ENCODE assay signal across 34 cellular contexts in the genomic region with DNA sequence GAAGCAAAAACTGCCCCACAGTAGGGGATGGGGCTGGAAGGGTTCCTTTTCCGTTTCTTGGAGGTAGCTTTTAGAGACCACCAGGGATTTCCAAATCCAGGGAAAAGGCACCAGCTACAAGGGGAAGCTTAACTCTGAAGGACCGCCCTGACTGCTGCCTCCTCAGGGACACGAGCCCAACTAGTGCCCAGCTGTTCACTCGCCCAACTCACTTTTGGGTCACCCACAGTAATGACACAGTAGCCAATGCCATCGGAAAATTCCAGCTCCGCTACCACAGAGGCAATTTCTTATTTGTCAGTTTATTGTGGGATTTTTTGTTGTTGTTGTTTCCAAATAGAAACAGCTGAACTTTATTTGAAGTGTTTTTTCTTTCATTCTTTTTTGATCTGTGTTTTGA.
"Had no signal": no experiment of that assay in that cellular context is flagged by ENCODE, and none has a peak within 500 bp of the region (broad histone marks: within the 10 kb centered on the region; RNA-seq: fewer than 3 reads in every experiment).

No MANE protein-coding gene starts in this region.

- H3K4me1 Mint-ChIP-seq: activated B cell treated with CpG ODN at 0.5 μM for 24 hours; activated CD4-positive, alpha-beta memory T cell treated with anti-CD3 and anti-CD28 coated beads, Interleukin-2, amount 10 ng/mL, durations not matched to agents 7 days and 5 days; activated naive CD4-positive, alpha-beta T cell treated with anti-CD3 and anti-CD28 coated beads, Interleukin-2, amount 50 U/mL, for 24 hours; activated naive CD8-positive, alpha-beta T cell treated with anti-CD3 and anti-CD28 coated beads for 36 hours; activated naive CD8-positive, alpha-beta T cell treated with anti-CD3 and anti-CD28 coated beads, Interleukin-2, amount 50 U/mL, for 24 hours had no signal

- H3K27me3 Mint-ChIP-seq: activated B cell treated with CpG ODN at 0.5 μM for 24 hours; activated CD4-positive, alpha-beta memory T cell treated with anti-CD3 and anti-CD28 coated beads, Interleukin-2, amount 10 ng/mL, durations not matched to agents 7 days and 5 days; activated naive CD4-positive, alpha-beta T cell treated with anti-CD3 and anti-CD28 coated beads, Interleukin-2, amount 50 U/mL, for 24 hours; activated naive CD8-positive, alpha-beta T cell treated with anti-CD3 and anti-CD28 coated beads for 36 hours; activated naive CD8-positive, alpha-beta T cell treated with anti-CD3 and anti-CD28 coated beads, Interleukin-2, amount 50 U/mL, for 24 hours; activated T-cell treated with anti-CD3 and anti-CD28 coated beads, Interleukin-2, amount 50 U/mL, for 24 hours; brain; T-helper 17 cell had no signal

- H3K36me3 ChIP-seq: breast epithelium had no signal

- H3K9me3 ChIP-seq: ascending aorta, breast epithelium, colonic mucosa, esophagus muscularis mucosa, gastrocnemius medialis, heart left ventricle had no signal

- H3K4me3 Mint-ChIP-seq: activated B cell treated with CpG ODN at 0.5 μM for 24 hours; activated CD4-positive, alpha-beta memory T cell treated with anti-CD3 and anti-CD28 coated beads, Interleukin-2, amount 10 ng/mL, durations not matched to agents 7 days and 5 days; activated naive CD4-positive, alpha-beta T cell treated with anti-CD3 and anti-CD28 coated beads for 36 hours; activated naive CD4-positive, alpha-beta T cell treated with anti-CD3 and anti-CD28 coated beads, Interleukin-2, amount 50 U/mL, for 24 hours; activated naive CD8-positive, alpha-beta T cell treated with anti-CD3 and anti-CD28 coated beads for 36 hours; activated naive CD8-positive, alpha-beta T cell treated with anti-CD3 and anti-CD28 coated beads, Interleukin-2, amount 50 U/mL, for 24 hours; activated T-cell treated with anti-CD3 and anti-CD28 coated beads, Interleukin-2, amount 50 U/mL, for 24 hours; activated T-cell treated with anti-CD3 and anti-CD28 coated beads, Interleukin-2, amount 50 U/mL, for 72 hours; brain; endodermal cell; T-helper 17 cell; T-helper 2 cell treated with Interferon-gamma antibody and Interleukin-4, amounts not matched to agents 5 μg/mL and 100 μg/mL, for 36 hours had no signal

- H3K27ac ChIP-seq: ascending aorta, breast epithelium, cardiac muscle cell, colonic mucosa, esophagus muscularis mucosa, foreskin keratinocyte, gastrocnemius medialis, heart left ventricle, WERI-Rb-1 had no signal

- H3K4me3 ChIP-seq: ascending aorta, breast epithelium, cardiac muscle cell, colonic mucosa, esophagus muscularis mucosa, gastrocnemius medialis, heart left ventricle had no signal

- H3K27me3 ChIP-seq: ascending aorta, breast epithelium, cardiac muscle cell, colonic mucosa, esophagus muscularis mucosa, foreskin keratinocyte, gastrocnemius medialis, heart left ventricle had no signal

- H3K4me1 ChIP-seq: ascending aorta, breast epithelium, colonic mucosa had no signal

- ATAC-seq: activated CD4-positive, CD25-positive, alpha-beta regulatory T cell treated with anti-CD3 and anti-CD28 coated beads, Interleukin-2, amount 50 U/mL, for 24 hours; activated naive CD8-positive, alpha-beta T cell treated with anti-CD3 and anti-CD28 coated beads, Interleukin-2, amount 50 U/mL, for 24 hours; activated T-cell treated with anti-CD3 and anti-CD28 coated beads, Interleukin-2, amount 50 U/mL, for 72 hours; foreskin keratinocyte; gastrocnemius medialis; heart left ventricle; T-helper 17 cell had no signal

- DNase-seq: activated B cell treated with CpG ODN at 0.5 μM for 24 hours; activated CD4-positive, alpha-beta memory T cell treated with anti-CD3 and anti-CD28 coated beads, Interleukin-2, amount 10 ng/mL, durations not matched to agents 7 days and 5 days; activated CD4-positive, alpha-beta T cell treated with anti-CD3 and anti-CD28 coated beads for 48 hours; activated CD8-positive, alpha-beta memory T cell treated with anti-CD3 and anti-CD28 coated beads, Interleukin-2, amount 50 U/mL, for 48 hours; activated effector memory CD4-positive, alpha-beta T cell treated with anti-CD3 and anti-CD28 coated beads, Interleukin-2, amount 50 U/mL, for 16 hours; activated naive CD4-positive, alpha-beta T cell treated with anti-CD3 and anti-CD28 coated beads for 36 hours; activated naive CD8-positive, alpha-beta T cell treated with anti-CD3 and anti-CD28 coated beads for 36 hours; activated naive CD8-positive, alpha-beta T cell treated with anti-CD3 and anti-CD28 coated beads, Interleukin-2, amount 50 U/mL, for 24 hours; activated T-cell treated with anti-CD3 and anti-CD28 coated beads for 4 hours; activated T-cell treated with anti-CD3 and anti-CD28 coated beads, Interleukin-2, amount 50 U/mL, for 24 hours; activated T-cell treated with anti-CD3 and anti-CD28 coated beads, Interleukin-2, amount 50 U/mL, for 72 hours; central memory CD4-positive, alpha-beta T cell; cerebellar nuclear complex; colonic mucosa; effector memory CD4-positive, alpha-beta T cell; endodermal cell; erythroblast; foreskin keratinocyte; gastrocnemius medialis; glutamatergic neuron; heart left ventricle; T-helper 1 cell; T-helper 17 cell; T1000; WERI-Rb-1 had no signal

- H3K9me3 Mint-ChIP-seq: activated B cell treated with CpG ODN at 0.5 μM for 24 hours; activated CD4-positive, alpha-beta memory T cell treated with anti-CD3 and anti-CD28 coated beads, Interleukin-2, amount 10 ng/mL, durations not matched to agents 7 days and 5 days; activated naive CD4-positive, alpha-beta T cell treated with anti-CD3 and anti-CD28 coated beads for 36 hours; activated naive CD4-positive, alpha-beta T cell treated with anti-CD3 and anti-CD28 coated beads, Interleukin-2, amount 50 U/mL, for 24 hours; activated naive CD8-positive, alpha-beta T cell treated with anti-CD3 and anti-CD28 coated beads for 36 hours; activated naive CD8-positive, alpha-beta T cell treated with anti-CD3 and anti-CD28 coated beads, Interleukin-2, amount 50 U/mL, for 24 hours; activated T-cell treated with anti-CD3 and anti-CD28 coated beads, Interleukin-2, amount 50 U/mL, for 24 hours; activated T-cell treated with anti-CD3 and anti-CD28 coated beads, Interleukin-2, amount 50 U/mL, for 72 hours; activated T-helper 2 cell treated with anti-CD3 and anti-CD28 coated beads, Interferon-gamma antibody, Interleukin-2, Interleukin-4, amounts not matched to agents 10 μg/mL and 5 μg/mL and 100 μg/mL, durations not matched to agents 14 hours and 24 hours and 36 hours; brain; endodermal cell; T-helper 2 cell treated with Interferon-gamma antibody and Interleukin-4, amounts not matched to agents 5 μg/mL and 100 μg/mL, for 36 hours had no signal

- H3K27ac Mint-ChIP-seq: activated B cell treated with CpG ODN at 0.5 μM for 24 hours; activated CD4-positive, alpha-beta memory T cell treated with anti-CD3 and anti-CD28 coated beads, Interleukin-2, amount 10 ng/mL, durations not matched to agents 7 days and 5 days; activated naive CD4-positive, alpha-beta T cell treated with anti-CD3 and anti-CD28 coated beads for 36 hours; activated naive CD4-positive, alpha-beta T cell treated with anti-CD3 and anti-CD28 coated beads, Interleukin-2, amount 50 U/mL, for 24 hours; activated naive CD8-positive, alpha-beta T cell treated with anti-CD3 and anti-CD28 coated beads for 36 hours; activated naive CD8-positive, alpha-beta T cell treated with anti-CD3 and anti-CD28 coated beads, Interleukin-2, amount 50 U/mL, for 24 hours; activated T-cell treated with anti-CD3 and anti-CD28 coated beads, Interleukin-2, amount 50 U/mL, for 24 hours; activated T-cell treated with anti-CD3 and anti-CD28 coated beads, Interleukin-2, amount 50 U/mL, for 72 hours; activated T-helper 2 cell treated with anti-CD3 and anti-CD28 coated beads, Interferon-gamma antibody, Interleukin-2, Interleukin-4, amounts not matched to agents 10 μg/mL and 5 μg/mL and 100 μg/mL, durations not matched to agents 14 hours and 24 hours and 36 hours; endodermal cell; T-helper 17 cell; T-helper 2 cell treated with Interferon-gamma antibody and Interleukin-4, amounts not matched to agents 5 μg/mL and 100 μg/mL, for 36 hours had no signal
